In genomic region chr1:162631546-162632233, GRCh38 we compare ENCODE assay signal across 1 cellular context.
TF ChIP-seq lines count a peak whose summit lies in the region.

No MANE protein-coding gene starts in this region.

TF ChIP-seq in H1, 55 proteins besides CTCF, POLR2A, EP300 and RAD21:
- no peak for TF ChIP-seq SIX5 (IDR thresholded peaks at IDR 0.05; ENCODE audit: low read depth, low read length)
- TF ChIP-seq JUN (IDR thresholded peaks at IDR 0.05; ENCODE audit: low read depth, low read length) = no peak
- TF ChIP-seq TAF1 (IDR thresholded peaks at IDR 0.05; ENCODE audit: low read depth, low read length) = no peak
- TF ChIP-seq RFX5 (IDR thresholded peaks at IDR 0.05; ENCODE audit: borderline replicate concordance, low read depth, low read length) = no peak
- no peak for TF ChIP-seq CREB1 (IDR thresholded peaks at IDR 0.05)
- no peak for TF ChIP-seq SIRT6 (IDR thresholded peaks at IDR 0.05; ENCODE audit: low read length)
- TF ChIP-seq CBX8 (IDR thresholded peaks at IDR 0.05; ENCODE audit: borderline replicate concordance, low read depth, low read length) = no peak
- no peak for TF ChIP-seq POLR2AphosphoS5 (IDR thresholded peaks at IDR 0.05; ENCODE audit: low read depth, low read length)
- TF ChIP-seq ZNF274 (IDR thresholded peaks at IDR 0.05; ENCODE audit: borderline replicate concordance, extremely low read depth, low read length) = no peak
